Comparison of ENCODE assay signal across 20 cellular contexts in the genomic region with DNA sequence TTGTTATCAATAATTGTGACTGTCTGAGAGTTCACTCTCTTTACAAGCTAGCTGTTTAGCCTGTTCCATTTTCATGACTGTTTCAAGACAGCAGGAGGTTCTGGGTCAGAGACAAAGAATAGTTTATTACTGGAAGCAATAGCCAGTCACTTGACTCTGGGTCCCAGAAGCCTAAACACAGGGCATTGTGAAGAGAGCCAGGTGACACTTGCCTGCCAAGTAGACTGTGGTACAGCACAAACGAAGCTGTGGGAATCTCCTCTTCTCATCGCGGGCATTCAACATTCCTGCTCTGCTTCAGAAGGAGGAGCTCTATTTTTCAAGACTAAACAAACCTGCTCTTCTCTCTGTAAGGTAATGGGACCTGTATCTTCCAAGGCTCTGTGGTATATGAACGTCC.
"Had no signal": no experiment of that assay in that cellular context is flagged by ENCODE, and none has a peak within 500 bp of the region (broad histone marks: within the 10 kb centered on the region; RNA-seq: fewer than 3 reads in every experiment).

No MANE protein-coding gene starts in this region.

- H3K27me3 ChIP-seq: dorsolateral prefrontal cortex, left lung, neutrophil, right atrium auricular region, suprapubic skin had no signal

- H3K4me3 Mint-ChIP-seq: natural killer cell; stimulated activated naive CD8-positive, alpha-beta T cell treated with anti-CD3 and anti-CD28 coated beads, Interleukin-15, amount 100 ng/mL, for 72 hours; type B pancreatic cell had no signal

- H3K4me3 ChIP-seq: dorsolateral prefrontal cortex, left lung, prostate gland, right atrium auricular region, smooth muscle cell, suprapubic skin had no signal

- H3K27ac Mint-ChIP-seq: natural killer cell; stimulated activated naive CD8-positive, alpha-beta T cell treated with anti-CD3 and anti-CD28 coated beads, Interleukin-15, amount 100 ng/mL, for 72 hours; type B pancreatic cell had no signal

- H3K4me1 ChIP-seq: left lung, parathyroid adenoma, prostate gland, right atrium auricular region, suprapubic skin had no signal

- H3K36me3 Mint-ChIP-seq: type B pancreatic cell had no signal

- H3K79me2 ChIP-seq: parathyroid adenoma had no signal

- H3K36me3 ChIP-seq: left lung, neutrophil, prostate gland, right atrium auricular region, suprapubic skin had no signal

- H3K27ac ChIP-seq: dorsolateral prefrontal cortex, left lung, neutrophil, parathyroid adenoma, prostate gland, right atrium auricular region, suprapubic skin had no signal

- H3K9ac ChIP-seq: parathyroid adenoma had no signal

- H3K9me3 ChIP-seq: left lung, neutrophil, prostate gland, right atrium auricular region, suprapubic skin had no signal

- DNase-seq: dorsolateral prefrontal cortex; effector CD4-positive, alpha-beta T cell; kidney; left cardiac atrium; left lung; natural killer cell; stimulated activated CD4-positive, alpha-beta T cell treated with anti-CD3 and anti-CD28 coated beads, Interleukin-12 subunit alpha, Interleukin-12 subunit beta, amount 100 ng/mL, for 4 hours; stimulated activated CD4-positive, alpha-beta T cell treated with anti-CD3 and anti-CD28 coated beads, Interleukin-1b, Interleukin-23, amount 100 ng/mL, for 48 hours; stimulated activated CD4-positive, alpha-beta T cell treated with anti-CD3 and anti-CD28 coated beads, Interleukin-4, amount 100 ng/mL, for 1 hour; stimulated activated CD8-positive, alpha-beta memory T cell treated with anti-CD3 and anti-CD28 coated beads, Interleukin-4, amount 100 ng/mL, for 48 hours; stimulated activated naive CD4-positive, alpha-beta T cell; stimulated activated naive CD8-positive, alpha-beta T cell treated with anti-CD3 and anti-CD28 coated beads, Interleukin-15, amount 100 ng/mL, for 72 hours had no signal

- H3K4me2 ChIP-seq: smooth muscle cell had no signal

- H2AFZ ChIP-seq: parathyroid adenoma had no signal

- H3K27me3 Mint-ChIP-seq: stimulated activated naive CD8-positive, alpha-beta T cell treated with anti-CD3 and anti-CD28 coated beads, Interleukin-15, amount 100 ng/mL, for 72 hours; type B pancreatic cell had no signal

- H3K9me3 Mint-ChIP-seq: type B pancreatic cell had no signal

- H3K4me1 Mint-ChIP-seq: natural killer cell; stimulated activated naive CD8-positive, alpha-beta T cell treated with anti-CD3 and anti-CD28 coated beads, Interleukin-15, amount 100 ng/mL, for 72 hours had no signal

- ATAC-seq: left cardiac atrium; left lung; natural killer cell; sciatic nerve; stimulated activated naive CD8-positive, alpha-beta T cell treated with anti-CD3 and anti-CD28 coated beads, Interleukin-15, amount 100 ng/mL, for 72 hours had no signal
